ENCODE assay signal across 8 cellular contexts in the genomic region with DNA sequence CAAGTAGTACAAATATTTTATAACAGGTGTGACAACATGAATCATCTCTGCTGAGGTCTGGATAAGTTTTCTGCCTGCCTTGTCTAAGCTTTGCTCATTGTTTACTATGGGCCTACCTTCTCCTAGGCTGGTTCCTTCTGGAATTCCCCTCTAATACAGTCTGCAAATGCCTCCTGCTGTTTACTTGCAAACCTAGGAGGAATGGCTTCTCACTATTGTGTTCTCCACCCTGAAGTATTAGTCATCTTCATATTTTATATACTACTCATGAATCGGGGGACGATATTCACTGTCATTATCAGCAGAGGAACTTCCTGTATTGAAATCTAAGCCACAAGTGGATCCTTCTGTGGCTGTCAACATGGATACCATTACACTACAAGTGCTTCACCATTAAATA.
DNase-seq lines count a peak whose midpoint lies in the region; ATAC-seq, FAIRE-seq and TF ChIP-seq lines count a peak whose summit lies in the region.

No MANE protein-coding gene starts in this region.

- DNase-seq in Caki2 (ENCODE audit: low read depth) (peak; percentile 67), LHCN-M2 (ENCODE audit: low read depth) (peak; percentile 83), brain microvascular endothelial cell (peak; percentile 91), mucosa of descending colon (no peak), GM12891 (ENCODE audit: insufficient read length, low spot score) (no peak), H7 (no peak)
- no peak for DNase-seq in stimulated activated CD4-positive, alpha-beta T cell treated with anti-CD3 and anti-CD28 coated beads, Interleukin-2, amount 100 ng/mL, for 24 hours

- H3K27me3 ChIP-seq in brain microvascular endothelial cell (replicated peaks) (no peaks in the 10 kb centered on the region), H7 (ENCODE audit: control insufficient read depth, insufficient read depth, low read length) (no peaks in the 10 kb centered on the region)

- H3K4me1 ChIP-seq in mucosa of descending colon (ENCODE audit: low read depth), result peaks cover 8% of the 10 kb centered on the region

- no peaks in the 10 kb centered on the region for H3K36me3 ChIP-seq in brain microvascular endothelial cell (replicated peaks)
- no peaks in the 10 kb centered on the region for H3K36me3 ChIP-seq in mucosa of descending colon (ENCODE audit: low read depth)
- no peaks in the 10 kb centered on the region for H3K36me3 ChIP-seq in H7 (replicated peaks; ENCODE audit: control insufficient read depth, insufficient read depth, low read length)

- FAIRE-seq in GM12891 (lab: Jason Lieb, UNC), result no peak

- H3K27ac ChIP-seq in brain microvascular endothelial cell, result peak overlapping the region; percentile 52

- TF ChIP-seq CTCF in brain microvascular endothelial cell (IDR thresholded peaks at IDR 0.05; ENCODE audit: low read depth, low read length, missing control alignments), result no peak
- no peak for TF ChIP-seq CTCF in mucosa of descending colon (IDR thresholded peaks at IDR 0.05)

- ATAC-seq in mucosa of descending colon (peak; percentile 82), HG02970 (IDR thresholded peaks at IDR 0.05; ENCODE audit: low FRiP score, unreplicated experiment) (no peak)

- in situ Hi-C loops in Caki2 (cut with HindIII; ENCODE audit: low pct_unique_long_range_greater_than_20kb, low sequenced_read_pairs), result no loop called here
- in situ Hi-C loops in brain microvascular endothelial cell (cut with HindIII; ENCODE audit: low pct_ligation_motif_present, low sequenced_read_pairs), result no loop called here

- intact Hi-C loops in mucosa of descending colon (cut with DNase I, micrococcal nuclease), result no loop called here

- no peaks in the 10 kb centered on the region for H3K9me3 ChIP-seq in mucosa of descending colon

- no peak for TF ChIP-seq POLR2A in GM12891 (IDR thresholded peaks at IDR 0.05; ENCODE audit: low read depth, low read length)

- no peak overlapping the region for H3K4me3 ChIP-seq in brain microvascular endothelial cell (ENCODE audit: low read depth, low read length)
- no peak overlapping the region for H3K4me3 ChIP-seq in mucosa of descending colon
- H3K4me3 ChIP-seq in H7 (ENCODE audit: insufficient read depth, low read depth, low read length), result no peak overlapping the region

TF ChIP-seq in GM12891, 5 proteins besides CTCF, POLR2A, EP300 and RAD21:
- no peak for TF ChIP-seq TAF1 (IDR thresholded peaks at IDR 0.05; ENCODE audit: low read depth, low read length)
- TF ChIP-seq PAX5 (IDR thresholded peaks at IDR 0.05; ENCODE audit: insufficient read depth, low read length, severe bottlenecking), result no peak
- TF ChIP-seq SPI1 (IDR thresholded peaks at IDR 0.05; ENCODE audit: low read depth, low read length), result no peak
- no peak for TF ChIP-seq POLR2AphosphoS5 (IDR thresholded peaks at IDR 0.05; ENCODE audit: low read depth, low read length)
- no peak for TF ChIP-seq POU2F2 (IDR thresholded peaks at IDR 0.05; ENCODE audit: low read depth, low read length)
TF ChIP-seq in GM12891: peak in this region for 0.

Comparison
In these comparisons a context has a peak if more than half of its experiments do, and no peak if none do; other contexts are left out.
1. DNase-seq: peak in Caki2 (single experiment), LHCN-M2 (single experiment) and brain microvascular endothelial cell (single experiment); none in mucosa of descending colon (0 of 3), GM12891 (single experiment), H7 (single experiment) and stimulated activated CD4-positive, alpha-beta T cell treated with anti-CD3 and anti-CD28 coated beads, Interleukin-2, amount 100 ng/mL, for 24 hours (0 of 2).